In genomic region chr9:100597236-100597635, GRCh38 we compare ENCODE assay signal across 20 cellular contexts. TPM values are rescaled to one million over a fixed set of nuclear protein-coding genes. Genes with fewer than 3 reads are reported as not detected.
"Had no signal": no experiment of that assay in that cellular context is flagged by ENCODE, and none has a peak within 500 bp of the region (broad histone marks: within the 10 kb centered on the region; RNA-seq: fewer than 3 reads in every experiment).

No MANE protein-coding gene starts in this region.

- H3K9me3 ChIP-seq: esophagus squamous epithelium, left ventricle myocardium inferior, right atrium auricular region, upper lobe of left lung had no signal

- H3K27ac Mint-ChIP-seq: stimulated activated naive CD8-positive, alpha-beta T cell treated with anti-CD3 and anti-CD28 coated beads, Interleukin-15, Interleukin-2, amounts not matched to agents 100 ng/mL and 50 ng/mL, for 24 hours had no signal

- H3K27me3 ChIP-seq: esophagus squamous epithelium, hepatocyte, right atrium auricular region, upper lobe of left lung had no signal

- H3K9me3 Mint-ChIP-seq: activated naive CD4-positive, alpha-beta T cell treated with anti-CD3 and anti-CD28 coated beads, Interleukin-2, amount 50 U/mL, for 72 hours; stimulated activated naive CD8-positive, alpha-beta T cell treated with anti-CD3 and anti-CD28 coated beads, Interleukin-15, Interleukin-2, amounts not matched to agents 100 ng/mL and 50 ng/mL, for 24 hours had no signal

- H3K27ac ChIP-seq: esophagus squamous epithelium, hepatocyte, left ventricle myocardium inferior, right atrium auricular region had no signal

- DNase-seq: activated CD4-positive, alpha-beta T cell treated with anti-CD3 and anti-CD28 coated beads, Interleukin-2, amount 50 U/mL, for 1 hour; activated CD4-positive, CD25-positive, alpha-beta regulatory T cell; activated effector memory CD4-positive, alpha-beta T cell treated with Interleukin-2 at 50 U/mL for 16 hours; cortex of kidney; effector CD4-positive, alpha-beta T cell; esophagus squamous epithelium; kidney; left ventricle myocardium inferior; naive B cell; nucleus accumbens; small intestine; stimulated activated CD4-positive, alpha-beta T cell treated with anti-CD3 and anti-CD28 coated beads, Interleukin-4, amount 100 ng/mL, for 24 hours; T-helper 2 cell; upper lobe of left lung had no signal

- H3K36me3 Mint-ChIP-seq: activated naive CD4-positive, alpha-beta T cell treated with anti-CD3 and anti-CD28 coated beads, Interleukin-2, amount 50 U/mL, for 72 hours; brain; naive B cell had no signal

- H3K36me3 ChIP-seq: esophagus squamous epithelium, left ventricle myocardium inferior, right atrium auricular region, upper lobe of left lung had no signal

- H3K4me3 ChIP-seq: esophagus squamous epithelium, hepatocyte, left ventricle myocardium inferior, right atrium auricular region, upper lobe of left lung had no signal

- ATAC-seq: activated naive CD4-positive, alpha-beta T cell treated with anti-CD3 and anti-CD28 coated beads, Interleukin-2, amount 50 U/mL, for 72 hours had no signal

RNA-seq across cellular contexts. Expression of gene CAVIN4, which starts 19.4 kb away (rescaled TPM):
- total RNA-seq: mononuclear cell had no signal
